In the genomic region with DNA sequence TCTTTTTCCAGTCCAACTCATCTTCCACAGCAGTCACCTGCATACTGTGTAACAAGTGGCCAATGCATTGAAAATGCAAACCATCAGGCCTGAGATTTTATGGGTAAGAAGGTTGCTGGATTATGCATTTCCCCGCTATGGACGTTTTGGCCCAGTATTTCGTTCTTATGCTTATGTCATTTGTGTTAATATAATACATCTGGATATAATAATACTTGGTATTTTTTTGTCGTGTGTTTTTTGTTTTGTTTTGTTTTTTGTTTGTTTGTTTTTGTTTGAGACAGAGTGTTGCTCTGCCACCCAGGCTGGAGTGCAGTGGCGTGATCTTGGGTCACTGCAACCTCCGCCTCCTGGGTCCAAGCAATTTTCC, we compare ENCODE assay signal across 11 cellular contexts.
DNase-seq lines count a peak whose midpoint lies in the region; TF ChIP-seq lines count a peak whose summit lies in the region.
"Had no signal": no experiment of that assay in that cellular context is flagged by ENCODE, and none has a peak within 500 bp of the region (broad histone marks: within the 10 kb centered on the region; RNA-seq: fewer than 3 reads in every experiment).

No MANE protein-coding gene starts in this region.

- H3K4me1 ChIP-seq in BLaER1: peaks cover 37% of the 10 kb centered on the region
- H3K4me1 ChIP-seq in GM23248 (ENCODE audit: insufficient read depth): peaks cover 11% of the 10 kb centered on the region
- no peaks in the 10 kb centered on the region for H3K4me1 ChIP-seq in prostate gland (replicated peaks)
- H3K4me1 ChIP-seq: thyroid gland had no signal

- H3K27me3 Mint-ChIP-seq in activated T-helper 1 cell treated with anti-CD3 and anti-CD28 coated beads, Interleukin-12 subunit alpha, Interleukin-12 subunit beta, Interleukin-2, Interleukin-4 antibody, amounts not matched to agents 30 ng/mL and 10 ng/mL and 1 ng/mL, durations not matched to agents 14 hours and 24 hours and 36 hours (ENCODE audit: insufficient read depth): peaks cover 6% of the 10 kb centered on the region
- H3K27me3 Mint-ChIP-seq in immature natural killer cell (ENCODE audit: low read depth in 3 of 3): peaks cover 3 to 7% (median 5%) of the 10 kb centered on the region in 3 donors

- intact Hi-C loops in activated T-helper 1 cell treated with anti-CD3 and anti-CD28 coated beads, Interleukin-12 subunit alpha, Interleukin-12 subunit beta, Interleukin-2, Interleukin-4 antibody, amounts not matched to agents 30 ng/mL and 10 ng/mL and 1 ng/mL, durations not matched to agents 14 hours and 24 hours and 36 hours (cut with micrococcal nuclease): loop anchor here (1.0 to 10.0 kb wide), 13 partner anchors 11 to 1725 kb away; partner anchors contain the start of genes ENOPH1, HNRNPD, HNRNPDL and LIN54
- intact Hi-C loops in prostate gland (cut with DNase I): no loop called here

- peak overlapping the region; percentile 6; the same call in 1 of the 2 replicates for H3K4me2 ChIP-seq in BLaER1
- H3K4me2 ChIP-seq in GM23248 (ENCODE audit: unreplicated experiment): peak overlapping the region; percentile 51

- H3K79me2 ChIP-seq in GM23248 (ENCODE audit: insufficient read depth): no peaks in the 10 kb centered on the region

- H3K4me1 Mint-ChIP-seq in activated T-helper 1 cell treated with anti-CD3 and anti-CD28 coated beads, Interleukin-12 subunit alpha, Interleukin-12 subunit beta, Interleukin-2, Interleukin-4 antibody, amounts not matched to agents 30 ng/mL and 10 ng/mL and 1 ng/mL, durations not matched to agents 14 hours and 24 hours and 36 hours (ENCODE audit: low read depth): peaks cover 84% of the 10 kb centered on the region
- peaks cover 86 to 100% of the 10 kb centered on the region in 2 donors for H3K4me1 Mint-ChIP-seq in immature natural killer cell

- peak overlapping the region; percentile 91 for H3K27ac Mint-ChIP-seq in activated T-helper 1 cell treated with anti-CD3 and anti-CD28 coated beads, Interleukin-12 subunit alpha, Interleukin-12 subunit beta, Interleukin-2, Interleukin-4 antibody, amounts not matched to agents 30 ng/mL and 10 ng/mL and 1 ng/mL, durations not matched to agents 14 hours and 24 hours and 36 hours
- H3K27ac Mint-ChIP-seq in immature natural killer cell: peak overlapping the region; percentile 85 to 98 (median 93)

- 28 to 35% methylated on average over 6 of the region's 6 CpGs for WGBS in GM23248 (ENCODE audit: low coverage in 1 of 2, low lambda C conversion rate in 2 of 2, missing lambda C conversion rate in 2 of 2), 2 experiments
- 83% methylated on average over 6 of the region's 6 CpGs for WGBS in prostate gland

- H4K20me1 ChIP-seq in BLaER1 (no peaks in the 10 kb centered on the region), GM23248 (ENCODE audit: insufficient read depth) (no peaks in the 10 kb centered on the region)

- H3K9ac ChIP-seq in BLaER1: no peak overlapping the region
- no peak overlapping the region for H3K9ac ChIP-seq in GM23248

- peak overlapping the region; percentile 76 for H2AFZ ChIP-seq in GM23248

- H3K4me3 ChIP-seq in BLaER1: no peak overlapping the region
- H3K4me3 ChIP-seq in GM23248: no peak overlapping the region
- H3K4me3 ChIP-seq in prostate gland: peak overlapping the region in 1 of 2 donors; percentile 15
- H3K4me3 ChIP-seq: thyroid gland had no signal

- TF ChIP-seq POLR2A in prostate gland (IDR thresholded peaks at IDR 0.05): no peak

- H3K27me3 ChIP-seq in BLaER1 (no peaks in the 10 kb centered on the region), GM23248 (replicated peaks; ENCODE audit: insufficient read depth) (no peaks in the 10 kb centered on the region), prostate gland (replicated peaks; ENCODE audit: insufficient read depth) (no peaks in the 10 kb centered on the region)
- H3K27me3 ChIP-seq: esophagus muscularis mucosa, thyroid gland had no signal

- no peaks in the 10 kb centered on the region for H3F3A ChIP-seq in GM23248 (ENCODE audit: insufficient read depth)

- DNase-seq in GM23248 (peak; percentile 6), immature natural killer cell (no peak), prostate gland (ENCODE audit: low spot score) (no peak), dermis blood vessel endothelial cell (no peak), pons (ENCODE audit: low spot score) (no peak)
- DNase-seq in activated T-helper 1 cell treated with anti-CD3 and anti-CD28 coated beads, Interleukin-12 subunit alpha, Interleukin-12 subunit beta, Interleukin-2, Interleukin-4 antibody, amounts not matched to agents 30 ng/mL and 10 ng/mL and 1 ng/mL, durations not matched to agents 14 hours and 24 hours and 36 hours (ENCODE audit: low spot score): no peak
- no peak for DNase-seq in stimulated activated CD4-positive, alpha-beta T cell treated with anti-CD3 and anti-CD28 coated beads, Interleukin-4, amount 100 ng/mL, for 1 hour
- DNase-seq: SHP77 treated with DMSO at 0.1 percent for 48 hours, thyroid gland had no signal

- peaks cover 14% of the 10 kb centered on the region for H3K36me3 Mint-ChIP-seq in activated T-helper 1 cell treated with anti-CD3 and anti-CD28 coated beads, Interleukin-12 subunit alpha, Interleukin-12 subunit beta, Interleukin-2, Interleukin-4 antibody, amounts not matched to agents 30 ng/mL and 10 ng/mL and 1 ng/mL, durations not matched to agents 14 hours and 24 hours and 36 hours (ENCODE audit: low read depth)
- H3K36me3 Mint-ChIP-seq in immature natural killer cell: no peaks in the 10 kb centered on the region

- H3K36me3 ChIP-seq in BLaER1 (no peaks in the 10 kb centered on the region), GM23248 (ENCODE audit: low read depth) (no peaks in the 10 kb centered on the region), prostate gland (no peaks in the 10 kb centered on the region)
- H3K36me3 ChIP-seq: esophagus muscularis mucosa, thyroid gland had no signal

- in situ Hi-C loops in GM23248 (cut with MboI): no loop called here

- peaks cover 3% of the 10 kb centered on the region for H3K9me3 Mint-ChIP-seq in activated T-helper 1 cell treated with anti-CD3 and anti-CD28 coated beads, Interleukin-12 subunit alpha, Interleukin-12 subunit beta, Interleukin-2, Interleukin-4 antibody, amounts not matched to agents 30 ng/mL and 10 ng/mL and 1 ng/mL, durations not matched to agents 14 hours and 24 hours and 36 hours
- H3K9me3 Mint-ChIP-seq in immature natural killer cell: peaks cover 0 to 2% (median 0%) of the 10 kb centered on the region in 6 donors

- H3K9me2 ChIP-seq in GM23248 (ENCODE audit: insufficient read depth): no peaks in the 10 kb centered on the region

- peak overlapping the region; percentile 66 for H3K4me3 Mint-ChIP-seq in activated T-helper 1 cell treated with anti-CD3 and anti-CD28 coated beads, Interleukin-12 subunit alpha, Interleukin-12 subunit beta, Interleukin-2, Interleukin-4 antibody, amounts not matched to agents 30 ng/mL and 10 ng/mL and 1 ng/mL, durations not matched to agents 14 hours and 24 hours and 36 hours
- H3K4me3 Mint-ChIP-seq in immature natural killer cell: peak overlapping the region; percentile 22 to 78 (median 64)

- no peak for TF ChIP-seq CTCF in prostate gland (IDR thresholded peaks at IDR 0.05)

- H3K9me3 ChIP-seq in BLaER1: no peaks in the 10 kb centered on the region; the same call in 1 of the 2 replicates
- H3K9me3 ChIP-seq in GM23248 (ENCODE audit: low read depth): no peaks in the 10 kb centered on the region
- H3K9me3 ChIP-seq in prostate gland: no peaks in the 10 kb centered on the region
- H3K9me3 ChIP-seq: esophagus muscularis mucosa, thyroid gland had no signal

- H3K27ac ChIP-seq in BLaER1 (no peak overlapping the region), GM23248 (no peak overlapping the region), prostate gland (peak overlapping the region in 1 of 2 donors; percentile 38)
- H3K27ac ChIP-seq: esophagus muscularis mucosa, thyroid gland had no signal
